In the genomic region with DNA sequence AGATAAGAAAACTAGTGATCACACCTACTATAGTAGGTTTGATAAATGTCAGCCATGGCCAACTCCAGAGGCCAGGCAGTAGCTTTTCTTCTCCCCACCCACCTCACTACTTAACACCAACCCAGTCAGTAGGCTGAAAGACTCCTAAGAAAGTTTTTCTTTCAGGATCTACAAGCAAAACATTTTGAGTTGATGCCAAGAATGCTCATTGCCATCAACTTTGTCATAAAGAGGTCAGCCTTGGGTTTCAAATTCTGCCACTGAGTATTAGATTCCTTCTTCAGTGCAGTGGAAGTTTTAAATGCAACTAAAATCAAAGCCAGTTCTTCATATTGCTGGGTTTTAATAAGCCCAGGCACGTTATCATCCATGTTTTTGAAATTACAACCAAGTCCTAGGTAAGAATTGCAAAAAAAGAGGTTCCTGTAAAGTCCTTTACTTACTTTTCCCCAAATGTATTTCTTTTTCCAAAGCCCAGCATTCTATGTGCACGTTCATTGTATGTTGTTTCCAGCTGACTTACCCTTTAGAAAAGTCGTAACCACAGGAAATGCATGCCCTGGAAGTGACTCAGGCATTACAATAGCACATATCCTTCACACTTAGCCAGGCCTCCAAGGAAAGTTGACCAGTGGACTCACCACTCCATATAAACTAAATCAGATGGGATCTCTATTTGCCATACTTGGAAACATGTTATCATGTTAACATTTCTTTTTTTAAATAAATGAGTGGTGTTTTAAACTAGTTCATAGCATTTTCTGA, we compare ENCODE assay signal across 1 cellular context.
TF ChIP-seq lines count a peak whose summit lies in the region.

No MANE protein-coding gene starts in this region.

TF ChIP-seq in SK-N-SH treated with all-trans-retinoic acid at 6 μM for 48 hours, 23 proteins besides CTCF, POLR2A, EP300 and RAD21 (continued from another document):
- no peak for TF ChIP-seq ZNF70 (CRISPR knock-in tag; IDR thresholded peaks at IDR 0.05)
- no peak for TF ChIP-seq ZFP3 (CRISPR knock-in tag; IDR thresholded peaks at IDR 0.05)
- no peak for TF ChIP-seq ARNTL (CRISPR knock-in tag; IDR thresholded peaks at IDR 0.05; ENCODE audit: borderline replicate concordance, low read depth)
- TF ChIP-seq, protein P1, sequence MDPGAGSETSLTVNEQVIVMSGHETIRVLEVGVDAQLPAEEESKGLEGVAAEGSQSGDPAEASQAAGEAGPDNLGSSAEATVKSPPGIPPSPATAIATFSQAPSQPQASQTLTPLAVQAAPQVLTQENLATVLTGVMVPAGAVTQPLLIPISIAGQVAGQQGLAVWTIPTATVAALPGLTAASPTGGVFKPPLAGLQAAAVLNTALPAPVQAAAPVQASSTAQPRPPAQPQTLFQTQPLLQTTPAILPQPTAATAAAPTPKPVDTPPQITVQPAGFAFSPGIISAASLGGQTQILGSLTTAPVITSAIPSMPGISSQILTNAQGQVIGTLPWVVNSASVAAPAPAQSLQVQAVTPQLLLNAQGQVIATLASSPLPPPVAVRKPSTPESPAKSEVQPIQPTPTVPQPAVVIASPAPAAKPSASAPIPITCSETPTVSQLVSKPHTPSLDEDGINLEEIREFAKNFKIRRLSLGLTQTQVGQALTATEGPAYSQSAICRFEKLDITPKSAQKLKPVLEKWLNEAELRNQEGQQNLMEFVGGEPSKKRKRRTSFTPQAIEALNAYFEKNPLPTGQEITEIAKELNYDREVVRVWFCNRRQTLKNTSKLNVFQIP (CRISPR knock-in tag; IDR thresholded peaks at IDR 0.05; ENCODE audit: borderline replicate concordance, low read depth) = no peak
- TF ChIP-seq ISL1 (CRISPR knock-in tag; IDR thresholded peaks at IDR 0.05) = no peak
